2 cellular contexts compared by ENCODE assay signal in the genomic region with DNA sequence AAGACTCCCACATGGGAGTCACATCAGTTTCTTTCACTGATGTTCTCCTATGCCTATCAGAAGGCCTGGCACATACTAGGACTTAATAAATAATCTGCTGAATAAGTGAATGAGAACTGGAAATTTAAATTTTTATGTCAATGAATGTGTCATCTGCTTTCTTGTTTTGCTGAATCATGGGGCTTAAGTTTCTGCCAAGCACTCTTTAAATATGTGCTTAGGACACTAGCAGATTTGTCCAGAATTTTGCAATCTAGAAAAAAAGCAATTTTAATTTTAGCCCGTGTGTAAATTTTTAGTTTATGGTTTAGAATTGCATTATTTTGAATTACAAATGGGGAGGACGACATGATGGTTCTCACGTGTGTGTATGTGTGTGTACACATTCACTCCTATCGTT.
TF ChIP-seq lines count a peak whose summit lies in the region.

No MANE protein-coding gene starts in this region.

TF ChIP-seq in liver, 16 proteins besides CTCF, POLR2A, EP300 and RAD21 (continued from another document):
- TF ChIP-seq, protein P1, sequence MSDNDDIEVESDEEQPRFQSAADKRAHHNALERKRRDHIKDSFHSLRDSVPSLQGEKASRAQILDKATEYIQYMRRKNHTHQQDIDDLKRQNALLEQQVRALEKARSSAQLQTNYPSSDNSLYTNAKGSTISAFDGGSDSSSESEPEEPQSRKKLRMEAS (IDR thresholded peaks at IDR 0.05): no peak
- TF ChIP-seq, protein P2, sequence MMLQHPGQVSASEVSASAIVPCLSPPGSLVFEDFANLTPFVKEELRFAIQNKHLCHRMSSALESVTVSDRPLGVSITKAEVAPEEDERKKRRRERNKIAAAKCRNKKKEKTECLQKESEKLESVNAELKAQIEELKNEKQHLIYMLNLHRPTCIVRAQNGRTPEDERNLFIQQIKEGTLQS (IDR thresholded peaks at IDR 0.05): no peak
- TF ChIP-seq JUND (IDR thresholded peaks at IDR 0.05) (no peak), EGR1 (IDR thresholded peaks at IDR 0.05; ENCODE audit: low read depth in 2 of 2) (no peak), YY1 (IDR thresholded peaks at IDR 0.05) (peak; percentile 49)

TF ChIP-seq in HepG2, 621 proteins besides CTCF, POLR2A, EP300 and RAD21 (continued from another document):
- no peak for TF ChIP-seq EHMT2 (IDR thresholded peaks at IDR 0.05; ENCODE audit: borderline replicate concordance, low read depth, low read length)
- no peak for TF ChIP-seq ESRRA (CRISPR knock-in tag; IDR thresholded peaks at IDR 0.05; ENCODE audit: low read depth)
- TF ChIP-seq TBX3 (IDR thresholded peaks at IDR 0.05; ENCODE audit: borderline replicate concordance): no peak
- TF ChIP-seq MAZ (IDR thresholded peaks at IDR 0.05; ENCODE audit: borderline replicate concordance, low read depth, low read length): no peak
- TF ChIP-seq MAZ (CRISPR knock-in tag; IDR thresholded peaks at IDR 0.05; ENCODE audit: low read depth): no peak
- no peak for TF ChIP-seq KAT8 (CRISPR knock-in tag; IDR thresholded peaks at IDR 0.05)
- TF ChIP-seq MATR3 (CRISPR knock-in tag; IDR thresholded peaks at IDR 0.05): no peak
- TF ChIP-seq, protein P3, sequence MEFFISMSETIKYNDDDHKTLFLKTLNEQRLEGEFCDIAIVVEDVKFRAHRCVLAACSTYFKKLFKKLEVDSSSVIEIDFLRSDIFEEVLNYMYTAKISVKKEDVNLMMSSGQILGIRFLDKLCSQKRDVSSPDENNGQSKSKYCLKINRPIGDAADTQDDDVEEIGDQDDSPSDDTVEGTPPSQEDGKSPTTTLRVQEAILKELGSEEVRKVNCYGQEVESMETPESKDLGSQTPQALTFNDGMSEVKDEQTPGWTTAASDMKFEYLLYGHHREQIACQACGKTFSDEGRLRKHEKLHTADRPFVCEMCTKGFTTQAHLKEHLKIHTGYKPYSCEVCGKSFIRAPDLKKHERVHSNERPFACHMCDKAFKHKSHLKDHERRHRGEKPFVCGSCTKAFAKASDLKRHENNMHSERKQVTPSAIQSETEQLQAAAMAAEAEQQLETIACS (CRISPR knock-in tag; IDR thresholded peaks at IDR 0.05): no peak
- TF ChIP-seq, protein P4, sequence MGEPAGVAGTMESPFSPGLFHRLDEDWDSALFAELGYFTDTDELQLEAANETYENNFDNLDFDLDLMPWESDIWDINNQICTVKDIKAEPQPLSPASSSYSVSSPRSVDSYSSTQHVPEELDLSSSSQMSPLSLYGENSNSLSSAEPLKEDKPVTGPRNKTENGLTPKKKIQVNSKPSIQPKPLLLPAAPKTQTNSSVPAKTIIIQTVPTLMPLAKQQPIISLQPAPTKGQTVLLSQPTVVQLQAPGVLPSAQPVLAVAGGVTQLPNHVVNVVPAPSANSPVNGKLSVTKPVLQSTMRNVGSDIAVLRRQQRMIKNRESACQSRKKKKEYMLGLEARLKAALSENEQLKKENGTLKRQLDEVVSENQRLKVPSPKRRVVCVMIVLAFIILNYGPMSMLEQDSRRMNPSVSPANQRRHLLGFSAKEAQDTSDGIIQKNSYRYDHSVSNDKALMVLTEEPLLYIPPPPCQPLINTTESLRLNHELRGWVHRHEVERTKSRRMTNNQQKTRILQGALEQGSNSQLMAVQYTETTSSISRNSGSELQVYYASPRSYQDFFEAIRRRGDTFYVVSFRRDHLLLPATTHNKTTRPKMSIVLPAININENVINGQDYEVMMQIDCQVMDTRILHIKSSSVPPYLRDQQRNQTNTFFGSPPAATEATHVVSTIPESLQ (CRISPR knock-in tag; conservative IDR thresholded peaks at IDR 0.05): no peak
